ENCODE assay signal across 24 cellular contexts in the genomic region with DNA sequence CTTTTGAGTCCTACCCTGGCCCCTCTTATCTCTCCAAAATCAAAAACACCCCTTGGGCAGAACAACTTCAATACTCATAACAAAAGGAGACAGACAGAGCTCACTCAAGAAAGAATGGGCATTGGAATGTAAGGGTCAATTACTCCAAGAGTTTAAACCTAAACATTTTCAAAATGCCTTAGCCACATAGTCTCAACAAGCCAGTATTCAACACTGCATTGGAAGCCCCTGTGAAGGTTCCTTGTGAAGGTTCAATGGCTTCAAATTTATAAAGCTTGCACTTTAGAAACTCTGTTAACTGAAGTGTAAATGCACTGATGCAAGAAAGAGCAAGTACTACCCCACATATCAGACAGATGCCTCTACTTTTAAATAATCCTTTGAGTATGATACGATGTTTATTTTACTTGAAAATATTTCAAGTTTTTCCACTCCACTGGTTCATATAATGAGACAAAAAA.
DNase-seq lines count a peak whose midpoint lies in the region; ATAC-seq, FAIRE-seq and TF ChIP-seq lines count a peak whose summit lies in the region.
"Had no signal": no experiment of that assay in that cellular context is flagged by ENCODE, and none has a peak within 500 bp of the region (broad histone marks: within the 10 kb centered on the region; RNA-seq: fewer than 3 reads in every experiment).

No MANE protein-coding gene starts in this region.

- H4K91ac ChIP-seq in H1 (replicated peaks; ENCODE audit: insufficient read length, low read length): no peak overlapping the region

- no peak overlapping the region for H3K23ac ChIP-seq in H1 (ENCODE audit: insufficient read length)
- H3K23ac ChIP-seq in mesendoderm (ENCODE audit: low read length): no peak overlapping the region

- H4K20me1 ChIP-seq in H1 (replicated peaks in 1 of 2; ENCODE audit: control insufficient read depth in 1 of 2, insufficient read depth in 2 of 2, low read length in 2 of 2): no peaks in the 10 kb centered on the region

- H3K4me1 ChIP-seq in HUES6 (ENCODE audit: control insufficient read depth, insufficient read depth, low read length) (peaks cover 31% of the 10 kb centered on the region), H1 (replicated peaks in 1 of 4; ENCODE audit: control insufficient read depth in 3 of 4, insufficient read depth in 4 of 4, low read length in 3 of 4) (peaks cover 0 to 11% (median 1%) of the 10 kb centered on the region in 4 experiments; a peak in 1 of 7 replicates), mesendoderm (ENCODE audit: control insufficient read depth, low read depth, low read length) (peaks cover 1% of the 10 kb centered on the region)
- H3K4me1 ChIP-seq: esophagus squamous epithelium, transverse colon had no signal

- H3K4ac ChIP-seq in H1 (replicated peaks; ENCODE audit: insufficient read length, low read depth, low read length): no peak overlapping the region
- no peak overlapping the region for H3K4ac ChIP-seq in mesendoderm (ENCODE audit: low read depth, low read length)

- H2BK15ac ChIP-seq in H1 (ENCODE audit: low read length) (no peak overlapping the region), mesendoderm (replicated peaks; ENCODE audit: low read depth) (no peak overlapping the region)

- H3K27me3 ChIP-seq in HUES6 (ENCODE audit: control insufficient read depth, insufficient read depth, low read length) (no peaks in the 10 kb centered on the region), H1 (replicated peaks in 1 of 4; ENCODE audit: control insufficient read depth in 3 of 4, extremely low read depth in 1 of 4, insufficient read depth in 3 of 4, low read length in 3 of 4) (no peaks in the 10 kb centered on the region), mesendoderm (ENCODE audit: insufficient read depth, low read length, poor library complexity) (no peaks in the 10 kb centered on the region)
- H3K27me3 ChIP-seq: esophagus squamous epithelium, heart left ventricle, right atrium auricular region, transverse colon had no signal

- peak overlapping the region; percentile 92; the same call in 1 of the 2 replicates for H3K27ac ChIP-seq in HUES6 (ENCODE audit: low read depth, low read length)
- H3K27ac ChIP-seq in H1 (ENCODE audit: low read depth, low read length): no peak overlapping the region
- H3K27ac ChIP-seq in mesendoderm (ENCODE audit: low read depth, low read length): no peak overlapping the region
- H3K27ac ChIP-seq: esophagus squamous epithelium, PC-9, transverse colon had no signal

- H3K56ac ChIP-seq in H1 (replicated peaks; ENCODE audit: insufficient read length, low read depth, low read length): no peak overlapping the region
- no peak overlapping the region for H3K56ac ChIP-seq in mesendoderm (ENCODE audit: low read length)

- H2BK20ac ChIP-seq in H1 (ENCODE audit: low read length): no peak overlapping the region

- no peak overlapping the region for H2BK5ac ChIP-seq in H1 (ENCODE audit: low read depth, low read length)
- no peak overlapping the region for H2BK5ac ChIP-seq in mesendoderm (ENCODE audit: low read length)

- H4K8ac ChIP-seq in H1 (ENCODE audit: extremely low read depth, insufficient read depth, low read length): no peak overlapping the region
- no peak overlapping the region for H4K8ac ChIP-seq in mesendoderm (ENCODE audit: low read depth, low read length)

- TF ChIP-seq CTCF in AG09319 (IDR thresholded peaks at IDR 0.05; ENCODE audit: low read depth, low read length) (no peak), H1 (IDR thresholded peaks at IDR 0.05; ENCODE audit: control extremely low read depth in 1 of 3, insufficient read depth in 1 of 3, low read depth in 1 of 3, low read length in 3 of 3) (no peak)

- no peaks in the 10 kb centered on the region for H3K79me1 ChIP-seq in H1 (ENCODE audit: low read depth, low read length)
- H3K79me1 ChIP-seq in mesendoderm (ENCODE audit: low read length): no peaks in the 10 kb centered on the region

- H3K9ac ChIP-seq in HUES6 (ENCODE audit: low read length) (peak overlapping the region; percentile 13), H1 (replicated peaks in 1 of 4; ENCODE audit: extremely low read depth in 1 of 4, low read depth in 3 of 4, low read length in 3 of 4) (no peak overlapping the region), mesendoderm (ENCODE audit: low read length) (no peak overlapping the region)

- H3K27ac Mint-ChIP-seq in activated CD8-positive, alpha-beta T cell treated with anti-CD3 and anti-CD28 coated beads, Interleukin-2, amount 10 ng/mL, durations not matched to agents 7 days and 5 days: no peak overlapping the region
- H3K27ac Mint-ChIP-seq: activated naive CD8-positive, alpha-beta T cell treated with anti-CD3 and anti-CD28 coated beads, Interleukin-2, amount 10 ng/mL, durations not matched to agents 7 days and 5 days; CD8-positive, alpha-beta T cell; stimulated activated memory B cell treated with anti-CD40 and anti-IgM and Interleukin-4, amounts not matched to agents 10 μg/mL and 1 μg/mL and 100 μg/mL, for 72 hours; T-helper 1 cell treated with Interleukin-12 subunit alpha and Interleukin-12 subunit beta and Interleukin-4 antibody, amounts not matched to agents 30 μg/mL and 1 μg/mL, for 36 hours had no signal

- H2AK5ac ChIP-seq in H1 (ENCODE audit: low read depth, low read length) (no peak overlapping the region), mesendoderm (ENCODE audit: low read length) (no peak overlapping the region)

- H2BK120ac ChIP-seq in H1 (replicated peaks; ENCODE audit: low read depth, low read length) (no peak overlapping the region), mesendoderm (ENCODE audit: low read depth, low read length) (no peak overlapping the region)

- no peaks in the 10 kb centered on the region for H3K23me2 ChIP-seq in H1 (ENCODE audit: low read depth, low read length)

- H3K4me2 ChIP-seq in H1 (ENCODE audit: insufficient read depth in 1 of 2, low read depth in 2 of 2, low read length in 2 of 2): peak overlapping the region; percentile 22 to 40; a peak in 2 of 4 replicates
- H3K4me2 ChIP-seq in mesendoderm (ENCODE audit: low read length): no peak overlapping the region
- H3K4me2 ChIP-seq: PC-9 had no signal

- FAIRE-seq in H1 (lab: Jason Lieb, UNC): peak; percentile 77

- no peak for ATAC-seq in HG03175 (IDR thresholded peaks at IDR 0.05; ENCODE audit: unreplicated experiment)
- ATAC-seq in activated CD8-positive, alpha-beta T cell treated with anti-CD3 and anti-CD28 coated beads, Interleukin-2, amount 10 ng/mL, durations not matched to agents 7 days and 5 days: no peak
- ATAC-seq: CD8-positive, alpha-beta T cell; mucosa of descending colon; stimulated activated memory B cell treated with anti-CD40 and anti-IgM and Interleukin-4, amounts not matched to agents 10 μg/mL and 1 μg/mL and 100 μg/mL, for 72 hours had no signal

- H3K4me3 Mint-ChIP-seq in activated CD8-positive, alpha-beta T cell treated with anti-CD3 and anti-CD28 coated beads, Interleukin-2, amount 10 ng/mL, durations not matched to agents 7 days and 5 days: no peak overlapping the region
- H3K4me3 Mint-ChIP-seq: activated naive CD8-positive, alpha-beta T cell treated with anti-CD3 and anti-CD28 coated beads, Interleukin-2, amount 10 ng/mL, durations not matched to agents 7 days and 5 days; CD8-positive, alpha-beta T cell; stimulated activated memory B cell treated with anti-CD40 and anti-IgM and Interleukin-4, amounts not matched to agents 10 μg/mL and 1 μg/mL and 100 μg/mL, for 72 hours; T-helper 1 cell treated with Interleukin-12 subunit alpha and Interleukin-12 subunit beta and Interleukin-4 antibody, amounts not matched to agents 30 μg/mL and 1 μg/mL, for 36 hours had no signal

- H3K27me3 Mint-ChIP-seq in activated CD8-positive, alpha-beta T cell treated with anti-CD3 and anti-CD28 coated beads, Interleukin-2, amount 10 ng/mL, durations not matched to agents 7 days and 5 days (ENCODE audit: low read depth): no peaks in the 10 kb centered on the region
- H3K27me3 Mint-ChIP-seq: activated naive CD8-positive, alpha-beta T cell treated with anti-CD3 and anti-CD28 coated beads, Interleukin-2, amount 10 ng/mL, durations not matched to agents 7 days and 5 days; stimulated activated memory B cell treated with anti-CD40 and anti-IgM and Interleukin-4, amounts not matched to agents 10 μg/mL and 1 μg/mL and 100 μg/mL, for 72 hours had no signal

- TF ChIP-seq RAD21 in H1 (IDR thresholded peaks at IDR 0.05 in 1 of 2, conservative IDR thresholded peaks at IDR 0.05 in 1 of 2; ENCODE audit: low read depth in 2 of 2, low read length in 2 of 2): no peak

- WGBS in H1 (ENCODE audit: extremely low coverage in 1 of 2, insufficient coverage in 1 of 2, insufficient read length in 1 of 2, insufficient replicate concordance in 2 of 2, low coverage in 1 of 2, low lambda C conversion rate in 2 of 2, missing lambda C conversion rate in 1 of 2), 2 experiments: 88% methylated on average over 1 of the region's 1 CpG; no CpG with 5 or more reads in 1 of the 2 experiments
- WGBS in mesendoderm (ENCODE audit: extremely low coverage, insufficient coverage, low lambda C conversion rate): no CpG with 5 or more reads among the region's 1 CpG

- DNase-seq in AG09319 (ENCODE audit: extremely low read depth, low read depth) (peak; percentile 64), H1 (ENCODE audit: low read depth in 1 of 2, low spot score in 2 of 2) (no peak), mesendoderm (peak; percentile 89), NCI-H1436 treated with DMSO at 0.1 percent for 48 hours (lab: John Stamatoyannopoulos, UW) (no peak)
- no peak for DNase-seq in activated CD8-positive, alpha-beta T cell treated with anti-CD3 and anti-CD28 coated beads, Interleukin-2, amount 10 ng/mL, durations not matched to agents 7 days and 5 days
- no peak for DNase-seq in effector CD4-positive, alpha-beta T cell
- DNase-seq: activated naive CD8-positive, alpha-beta T cell treated with anti-CD3 and anti-CD28 coated beads, Interleukin-2, amount 10 ng/mL, durations not matched to agents 7 days and 5 days; CD8-positive, alpha-beta T cell; DND-41; effector CD8-positive, alpha-beta T cell; esophagus squamous epithelium; heart left ventricle; mucosa of descending colon; NCI-H2171 treated with DMSO at 0.1 percent for 48 hours; NCI-H82; nucleus accumbens; PC-9; stimulated activated CD4-positive, alpha-beta T cell treated with anti-CD3 and anti-CD28 coated beads, Interleukin-15, amount 100 ng/mL, for 24 hours; transverse colon had no signal

- no peak overlapping the region for H4K5ac ChIP-seq in H1 (ENCODE audit: insufficient read length, low read depth, low read length)
- H4K5ac ChIP-seq in mesendoderm (ENCODE audit: low read length): no peak overlapping the region

- no peak overlapping the region for H2AFZ ChIP-seq in H1 (ENCODE audit: low read length)
- H2AFZ ChIP-seq: PC-9 had no signal

- no peak for TF ChIP-seq EP300 in H1 (IDR thresholded peaks at IDR 0.05; ENCODE audit: borderline replicate concordance in 1 of 2, low read depth in 2 of 2, low read length in 2 of 2)

- H3K18ac ChIP-seq in H1 (ENCODE audit: extremely low read depth, low read length) (no peak overlapping the region), mesendoderm (ENCODE audit: low read length) (no peak overlapping the region)

- no peak for TF ChIP-seq POLR2A in H1 (IDR thresholded peaks at IDR 0.05; ENCODE audit: control extremely low read depth in 1 of 2, low read depth in 2 of 2, low read length in 2 of 2)

- no peaks in the 10 kb centered on the region for H3K9me3 Mint-ChIP-seq in activated CD8-positive, alpha-beta T cell treated with anti-CD3 and anti-CD28 coated beads, Interleukin-2, amount 10 ng/mL, durations not matched to agents 7 days and 5 days (ENCODE audit: insufficient read depth)
- H3K9me3 Mint-ChIP-seq: activated naive CD8-positive, alpha-beta T cell treated with anti-CD3 and anti-CD28 coated beads, Interleukin-2, amount 10 ng/mL, durations not matched to agents 7 days and 5 days; CD8-positive, alpha-beta T cell; stimulated activated memory B cell treated with anti-CD40 and anti-IgM and Interleukin-4, amounts not matched to agents 10 μg/mL and 1 μg/mL and 100 μg/mL, for 72 hours; T-helper 1 cell treated with Interleukin-12 subunit alpha and Interleukin-12 subunit beta and Interleukin-4 antibody, amounts not matched to agents 30 μg/mL and 1 μg/mL, for 36 hours had no signal

- CTCF ChIA-PET in H1 (lab: Charles Lee; ENCODE audit: partially characterized antibody): interaction anchor here (1.4 to 2.1 kb wide), 5 partner anchors 16 to 619 kb away, joined by 3 to 5 read pairs (median 4); no protein-coding TSS in a partner anchor
- CTCF ChIA-PET in activated CD8-positive, alpha-beta T cell treated with anti-CD3 and anti-CD28 coated beads, Interleukin-2, amount 10 ng/mL, durations not matched to agents 7 days and 5 days (lab: Charles Lee): no interaction called here

- no peaks in the 10 kb centered on the region for H3K4me1 Mint-ChIP-seq in activated CD8-positive, alpha-beta T cell treated with anti-CD3 and anti-CD28 coated beads, Interleukin-2, amount 10 ng/mL, durations not matched to agents 7 days and 5 days (ENCODE audit: low read depth)
- H3K4me1 Mint-ChIP-seq: activated naive CD8-positive, alpha-beta T cell treated with anti-CD3 and anti-CD28 coated beads, Interleukin-2, amount 10 ng/mL, durations not matched to agents 7 days and 5 days; stimulated activated memory B cell treated with anti-CD40 and anti-IgM and Interleukin-4, amounts not matched to agents 10 μg/mL and 1 μg/mL and 100 μg/mL, for 72 hours had no signal

- H3K4me3 ChIP-seq in HUES6 (ENCODE audit: low read depth, low read length) (0 out of 2 replicates have a peak overlapping the region, but pooled peaks have one; percentile 11), H1 (ENCODE audit: extremely low read depth in 1 of 4, insufficient read depth in 2 of 4, low read depth in 3 of 4, low read length in 4 of 4) (peak overlapping the region in 1 of 4 experiments; percentile 16; a peak in 1 of 8 replicates), mesendoderm (ENCODE audit: low read length) (no peak overlapping the region)
- H3K4me3 ChIP-seq: esophagus squamous epithelium, heart left ventricle, mucosa of descending colon, PC-9, right atrium auricular region, transverse colon had no signal

- H3K36me3 ChIP-seq in HUES6 (ENCODE audit: control insufficient read depth, insufficient read depth, low read length): no peaks in the 10 kb centered on the region
- H3K36me3 ChIP-seq in H1 (ENCODE audit: control insufficient read depth in 2 of 4, insufficient read depth in 4 of 4, low read length in 3 of 4): no peaks in the 10 kb centered on the region; a peak in 1 of 8 replicates
- H3K36me3 ChIP-seq in mesendoderm (ENCODE audit: control insufficient read depth, insufficient read depth, low read length): no peaks in the 10 kb centered on the region
- H3K36me3 ChIP-seq: esophagus squamous epithelium, right atrium auricular region had no signal

- no peaks in the 10 kb centered on the region for H3K36me3 Mint-ChIP-seq in activated CD8-positive, alpha-beta T cell treated with anti-CD3 and anti-CD28 coated beads, Interleukin-2, amount 10 ng/mL, durations not matched to agents 7 days and 5 days (ENCODE audit: low read depth)
- H3K36me3 Mint-ChIP-seq: activated naive CD8-positive, alpha-beta T cell treated with anti-CD3 and anti-CD28 coated beads, Interleukin-2, amount 10 ng/mL, durations not matched to agents 7 days and 5 days; CD8-positive, alpha-beta T cell; stimulated activated memory B cell treated with anti-CD40 and anti-IgM and Interleukin-4, amounts not matched to agents 10 μg/mL and 1 μg/mL and 100 μg/mL, for 72 hours had no signal

- H3K14ac ChIP-seq in H1 (ENCODE audit: insufficient read length): no peak overlapping the region

- H3K9me3 ChIP-seq in HUES6 (ENCODE audit: control insufficient read depth, insufficient read depth, low read depth, low read length) (no peaks in the 10 kb centered on the region), H1 (ENCODE audit: insufficient read depth in 2 of 2, low read depth in 1 of 2, low read length in 1 of 2) (no peaks in the 10 kb centered on the region)
- H3K9me3 ChIP-seq: esophagus squamous epithelium, heart left ventricle, mucosa of descending colon, right atrium auricular region, transverse colon had no signal

- POLR2A ChIA-PET in H1 (lab: Charles Lee; ENCODE audit: partially characterized antibody): no interaction called here
- POLR2A ChIA-PET in activated CD8-positive, alpha-beta T cell treated with anti-CD3 and anti-CD28 coated beads, Interleukin-2, amount 10 ng/mL, durations not matched to agents 7 days and 5 days (lab: Charles Lee): no interaction called here

- H3K79me2 ChIP-seq in H1 (ENCODE audit: control insufficient read depth in 1 of 2, insufficient read depth in 2 of 2, low read length in 2 of 2) (no peaks in the 10 kb centered on the region), mesendoderm (ENCODE audit: control insufficient read depth, insufficient read depth, low read length) (no peaks in the 10 kb centered on the region)

- no peak overlapping the region for H2BK12ac ChIP-seq in H1 (ENCODE audit: low read depth, low read length)

Comparison
In these comparisons a context has a peak if more than half of its experiments do, and no peak if none do; other contexts are left out.
1. DNase-seq: peak in AG09319 (single experiment) and mesendoderm (single experiment); none in H1 (0 of 2), NCI-H1436 treated with DMSO at 0.1 percent for 48 hours (single experiment), activated CD8-positive, alpha-beta T cell treated with anti-CD3 and anti-CD28 coated beads, Interleukin-2, amount 10 ng/mL, durations not matched to agents 7 days and 5 days (single experiment) and effector CD4-positive, alpha-beta T cell (single experiment).